ENCODE assay signal across 1 cellular context in genomic region chr10:124418726-124419501, GRCh38.
TF ChIP-seq lines count a peak whose summit lies in the region.

Gene OAT, minus strand, starts transcription at chr10:124418923. Its CDS starts 6,752 bp downstream, at chr10:124412171.

TF ChIP-seq in K562, 482 proteins besides CTCF, POLR2A, EP300 and RAD21 (continued from another document and continues in another):
- TF ChIP-seq ZBTB40 (IDR thresholded peaks at IDR 0.05) (no peak), ZBTB40 (CRISPR knock-in tag; IDR thresholded peaks at IDR 0.05) (no peak), TARDBP (IDR thresholded peaks at IDR 0.05) (no peak), BCOR (IDR thresholded peaks at IDR 0.05) (no peak), ZNF165 (CRISPR knock-in tag; IDR thresholded peaks at IDR 0.05; ENCODE audit: borderline replicate concordance) (no peak), SMARCE1 (IDR thresholded peaks at IDR 0.05) (no peak), USF1 (CRISPR knock-in tag; IDR thresholded peaks at IDR 0.05) (no peak), PBX2 (CRISPR knock-in tag; IDR thresholded peaks at IDR 0.05; ENCODE audit: low read depth) (no peak), PBX2 (tag; conservative IDR thresholded peaks at IDR 0.05; ENCODE audit: low read depth) (no peak), RNF219 (CRISPR knock-in tag; IDR thresholded peaks at IDR 0.05) (no peak), ZBTB34 (CRISPR knock-in tag; IDR thresholded peaks at IDR 0.05) (no peak), SIRT6 (IDR thresholded peaks at IDR 0.05; ENCODE audit: low read depth, low read length) (no peak), ARID3B (CRISPR knock-in tag; IDR thresholded peaks at IDR 0.05; ENCODE audit: borderline replicate concordance) (no peak), ZNF174 (CRISPR knock-in tag; IDR thresholded peaks at IDR 0.05) (no peak), HCFC1 (IDR thresholded peaks at IDR 0.05; ENCODE audit: low read depth, low read length) (no peak), REST (CRISPR knock-in tag; IDR thresholded peaks at IDR 0.05; ENCODE audit: low read depth) (no peak), CUX1 (CRISPR knock-in tag; IDR thresholded peaks at IDR 0.05) (no peak), ZNF436 (CRISPR knock-in tag; IDR thresholded peaks at IDR 0.05) (no peak), ZZZ3 (IDR thresholded peaks at IDR 0.05) (no peak), NUFIP1 (IDR thresholded peaks at IDR 0.05; ENCODE audit: partially characterized antibody) (no peak), ZNF121 (CRISPR knock-in tag; conservative IDR thresholded peaks at IDR 0.05) (no peak), RBM39 (optimal IDR thresholded peaks at IDR 0.05; ENCODE audit: low read depth, low read length) (no peak)
